In genomic region chr12:43637116-43637515, GRCh38 we compare ENCODE assay signal across 29 cellular contexts.
"Had no signal": no experiment of that assay in that cellular context is flagged by ENCODE, and none has a peak within 500 bp of the region (broad histone marks: within the 10 kb centered on the region; RNA-seq: fewer than 3 reads in every experiment).

No MANE protein-coding gene starts in this region.

- ATAC-seq: activated CD8-positive, alpha-beta memory T cell treated with anti-CD3 and anti-CD28 coated beads, Interleukin-2, amount 10 ng/mL, durations not matched to agents 7 days and 5 days; activated CD8-positive, alpha-beta T cell treated with anti-CD3 and anti-CD28 coated beads, Interleukin-2, amount 10 ng/mL, durations not matched to agents 7 days and 5 days; activated naive CD8-positive, alpha-beta T cell treated with anti-CD3 and anti-CD28 coated beads, Interleukin-2, amount 50 U/mL, for 24 hours had no signal

- H3K27me3 ChIP-seq: ascending aorta had no signal

- H3K36me3 ChIP-seq: ascending aorta had no signal

- DNase-seq: activated B cell treated with CpG ODN at 0.5 μM for 24 hours; activated CD4-positive, alpha-beta memory T cell treated with anti-CD3 and anti-CD28 coated beads, Interleukin-2, amount 10 ng/mL, durations not matched to agents 7 days and 5 days; activated CD4-positive, alpha-beta T cell treated with anti-CD3 and anti-CD28 coated beads for 4 hours; activated CD4-positive, alpha-beta T cell treated with anti-CD3 and anti-CD28 coated beads, Interleukin-2, amount 10 ng/mL, durations not matched to agents 24 days and 14 days; activated CD4-positive, alpha-beta T cell treated with anti-CD3 and anti-CD28 coated beads, Interleukin-2, amount 50 U/mL, for 1 hour; activated CD4-positive, alpha-beta T cell treated with anti-CD3 and anti-CD28 coated beads, Interleukin-2, amount 50 U/mL, for 48 hours; activated CD4-positive, CD25-positive, alpha-beta regulatory T cell treated with anti-CD3 and anti-CD28 coated beads, Interleukin-2, amount 50 U/mL, for 72 hours; activated CD8-positive, alpha-beta memory T cell treated with anti-CD3 and anti-CD28 coated beads for 24 hours; activated CD8-positive, alpha-beta memory T cell treated with anti-CD3 and anti-CD28 coated beads, Interleukin-2, amount 10 ng/mL, durations not matched to agents 7 days and 5 days; activated CD8-positive, alpha-beta memory T cell treated with anti-CD3 and anti-CD28 coated beads, Interleukin-2, amount 50 U/mL, for 48 hours; activated CD8-positive, alpha-beta T cell treated with anti-CD3 and anti-CD28 coated beads, Interleukin-2, amount 10 ng/mL, durations not matched to agents 7 days and 5 days; activated effector memory CD4-positive, alpha-beta T cell treated with Interleukin-2 at 50 U/mL for 16 hours; activated gamma-delta T cell; activated naive CD4-positive, alpha-beta T cell treated with anti-CD3 and anti-CD28 coated beads, Interleukin-2, amount 10 ng/mL, durations not matched to agents 7 days and 5 days; activated naive CD4-positive, alpha-beta T cell treated with Interleukin-2 at 50 U/mL for 16 hours; activated naive CD8-positive, alpha-beta T cell treated with anti-CD3 and anti-CD28 coated beads, Interleukin-2, amount 10 ng/mL, durations not matched to agents 7 days and 5 days; activated naive CD8-positive, alpha-beta T cell treated with anti-CD3 and anti-CD28 coated beads, Interleukin-2, amount 50 U/mL, for 24 hours; activated T-cell treated with anti-CD3 and anti-CD28 coated beads, Interleukin-2, amount 50 U/mL, for 24 hours; activated T-cell treated with anti-CD3 and anti-CD28 coated beads, Interleukin-2, amount 50 U/mL, for 48 hours; amygdala; anterior cingulate cortex; central memory CD4-positive, alpha-beta T cell; SW 1271; T-helper 1 cell; T-helper 2 cell; T-helper 9 cell had no signal

- FAIRE-seq: TTC549 had no signal

- H3K4me1 ChIP-seq: ascending aorta had no signal

- H3K9me3 ChIP-seq: ascending aorta had no signal

- H3K4me3 ChIP-seq: ascending aorta had no signal

- H3K27ac ChIP-seq: ascending aorta, VCaP had no signal
